1 cellular context compared by ENCODE assay signal in genomic region chr17:13490427-13490826, GRCh38.
TF ChIP-seq lines count a peak whose summit lies in the region.

No MANE protein-coding gene starts in this region.

TF ChIP-seq in GM23338, 12 proteins besides CTCF, POLR2A, EP300 and RAD21 (continued from another document):
- TF ChIP-seq, protein P1, sequence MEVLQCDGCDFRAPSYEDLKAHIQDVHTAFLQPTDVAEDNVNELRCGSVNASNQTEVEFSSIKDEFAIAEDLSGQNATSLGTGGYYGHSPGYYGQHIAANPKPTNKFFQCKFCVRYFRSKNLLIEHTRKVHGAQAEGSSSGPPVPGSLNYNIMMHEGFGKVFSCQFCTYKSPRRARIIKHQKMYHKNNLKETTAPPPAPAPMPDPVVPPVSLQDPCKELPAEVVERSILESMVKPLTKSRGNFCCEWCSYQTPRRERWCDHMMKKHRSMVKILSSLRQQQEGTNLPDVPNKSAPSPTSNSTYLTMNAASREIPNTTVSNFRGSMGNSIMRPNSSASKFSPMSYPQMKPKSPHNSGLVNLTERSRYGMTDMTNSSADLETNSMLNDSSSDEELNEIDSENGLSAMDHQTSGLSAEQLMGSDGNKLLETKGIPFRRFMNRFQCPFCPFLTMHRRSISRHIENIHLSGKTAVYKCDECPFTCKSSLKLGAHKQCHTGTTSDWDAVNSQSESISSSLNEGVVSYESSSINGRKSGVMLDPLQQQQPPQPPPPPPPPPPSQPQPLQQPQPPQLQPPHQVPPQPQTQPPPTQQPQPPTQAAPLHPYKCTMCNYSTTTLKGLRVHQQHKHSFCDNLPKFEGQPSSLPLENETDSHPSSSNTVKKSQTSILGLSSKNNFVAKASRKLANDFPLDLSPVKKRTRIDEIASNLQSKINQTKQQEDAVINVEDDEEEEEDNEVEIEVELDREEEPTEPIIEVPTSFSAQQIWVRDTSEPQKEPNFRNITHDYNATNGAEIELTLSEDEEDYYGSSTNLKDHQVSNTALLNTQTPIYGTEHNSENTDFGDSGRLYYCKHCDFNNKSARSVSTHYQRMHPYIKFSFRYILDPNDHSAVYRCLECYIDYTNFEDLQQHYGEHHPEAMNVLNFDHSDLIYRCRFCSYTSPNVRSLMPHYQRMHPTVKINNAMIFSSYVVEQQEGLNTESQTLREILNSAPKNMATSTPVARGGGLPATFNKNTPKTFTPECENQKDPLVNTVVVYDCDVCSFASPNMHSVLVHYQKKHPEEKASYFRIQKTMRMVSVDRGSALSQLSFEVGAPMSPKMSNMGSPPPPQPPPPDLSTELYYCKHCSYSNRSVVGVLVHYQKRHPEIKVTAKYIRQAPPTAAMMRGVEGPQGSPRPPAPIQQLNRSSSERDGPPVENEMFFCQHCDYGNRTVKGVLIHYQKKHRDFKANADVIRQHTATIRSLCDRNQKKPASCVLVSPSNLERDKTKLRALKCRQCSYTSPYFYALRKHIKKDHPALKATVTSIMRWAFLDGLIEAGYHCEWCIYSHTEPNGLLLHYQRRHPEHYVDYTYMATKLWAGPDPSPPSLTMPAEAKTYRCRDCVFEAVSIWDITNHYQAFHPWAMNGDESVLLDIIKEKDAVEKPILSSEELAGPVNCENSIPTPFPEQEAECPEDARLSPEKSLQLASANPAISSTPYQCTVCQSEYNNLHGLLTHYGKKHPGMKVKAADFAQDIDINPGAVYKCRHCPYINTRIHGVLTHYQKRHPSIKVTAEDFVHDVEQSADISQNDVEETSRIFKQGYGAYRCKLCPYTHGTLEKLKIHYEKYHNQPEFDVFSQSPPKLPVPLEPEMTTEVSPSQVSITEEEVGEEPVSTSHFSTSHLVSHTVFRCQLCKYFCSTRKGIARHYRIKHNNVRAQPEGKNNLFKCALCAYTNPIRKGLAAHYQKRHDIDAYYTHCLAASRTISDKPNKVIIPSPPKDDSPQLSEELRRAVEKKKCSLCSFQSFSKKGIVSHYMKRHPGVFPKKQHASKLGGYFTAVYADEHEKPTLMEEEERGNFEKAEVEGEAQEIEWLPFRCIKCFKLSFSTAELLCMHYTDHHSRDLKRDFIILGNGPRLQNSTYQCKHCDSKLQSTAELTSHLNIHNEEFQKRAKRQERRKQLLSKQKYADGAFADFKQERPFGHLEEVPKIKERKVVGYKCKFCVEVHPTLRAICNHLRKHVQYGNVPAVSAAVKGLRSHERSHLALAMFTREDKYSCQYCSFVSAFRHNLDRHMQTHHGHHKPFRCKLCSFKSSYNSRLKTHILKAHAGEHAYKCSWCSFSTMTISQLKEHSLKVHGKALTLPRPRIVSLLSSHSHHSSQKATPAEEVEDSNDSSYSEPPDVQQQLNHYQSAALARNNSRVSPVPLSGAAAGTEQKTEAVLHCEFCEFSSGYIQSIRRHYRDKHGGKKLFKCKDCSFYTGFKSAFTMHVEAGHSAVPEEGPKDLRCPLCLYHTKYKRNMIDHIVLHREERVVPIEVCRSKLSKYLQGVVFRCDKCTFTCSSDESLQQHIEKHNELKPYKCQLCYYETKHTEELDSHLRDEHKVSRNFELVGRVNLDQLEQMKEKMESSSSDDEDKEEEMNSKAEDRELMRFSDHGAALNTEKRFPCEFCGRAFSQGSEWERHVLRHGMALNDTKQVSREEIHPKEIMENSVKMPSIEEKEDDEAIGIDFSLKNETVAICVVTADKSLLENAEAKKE (CRISPR knock-in tag; IDR thresholded peaks at IDR 0.05) = no peak
- TF ChIP-seq CREB1 (CRISPR knock-in tag; IDR thresholded peaks at IDR 0.05; ENCODE audit: low read depth) = no peak
- TF ChIP-seq STAT1 (IDR thresholded peaks at IDR 0.05; ENCODE audit: unreplicated experiment) = no peak
